ENCODE assay signal across 1 cellular context in the genomic region with DNA sequence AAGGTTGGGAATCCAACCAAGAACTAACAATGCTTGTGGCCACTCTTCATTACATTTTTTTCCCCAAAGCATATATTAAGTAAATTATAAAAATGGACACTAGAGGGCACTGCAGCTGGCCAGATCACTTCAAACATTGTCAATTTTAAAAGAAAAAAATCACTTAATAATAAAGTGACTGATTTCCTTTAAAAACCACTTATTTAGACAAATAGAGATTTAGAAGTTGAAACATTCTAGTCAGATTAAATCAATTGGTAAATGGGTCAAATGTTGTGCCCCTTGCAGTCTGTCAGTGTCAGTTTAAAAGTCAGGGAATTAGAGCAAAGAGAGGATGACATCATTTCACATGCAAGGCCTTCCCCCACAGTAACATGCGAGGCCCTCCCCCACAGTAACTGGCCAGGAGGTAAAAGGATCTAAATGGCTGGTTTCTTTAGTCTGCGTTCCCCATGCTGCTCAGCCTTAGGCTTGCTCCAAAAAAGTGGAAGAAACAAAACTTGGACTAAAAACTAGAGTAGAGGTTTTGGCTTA.
A peak's percentile ranks its signal among the peaks of the same experiment; 100 is the strongest.
TF ChIP-seq lines count a peak whose summit lies in the region.

No MANE protein-coding gene starts in this region.

TF ChIP-seq in K562, 482 proteins besides CTCF, POLR2A, EP300 and RAD21 (continued from another document):
- TF ChIP-seq, protein P1, sequence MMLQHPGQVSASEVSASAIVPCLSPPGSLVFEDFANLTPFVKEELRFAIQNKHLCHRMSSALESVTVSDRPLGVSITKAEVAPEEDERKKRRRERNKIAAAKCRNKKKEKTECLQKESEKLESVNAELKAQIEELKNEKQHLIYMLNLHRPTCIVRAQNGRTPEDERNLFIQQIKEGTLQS (IDR thresholded peaks at IDR 0.05): peak; percentile 89
- TF ChIP-seq, protein P1 (CRISPR knock-in tag; conservative IDR thresholded peaks at IDR 0.05): no peak
